7 cellular contexts compared by ENCODE assay signal in the genomic region with DNA sequence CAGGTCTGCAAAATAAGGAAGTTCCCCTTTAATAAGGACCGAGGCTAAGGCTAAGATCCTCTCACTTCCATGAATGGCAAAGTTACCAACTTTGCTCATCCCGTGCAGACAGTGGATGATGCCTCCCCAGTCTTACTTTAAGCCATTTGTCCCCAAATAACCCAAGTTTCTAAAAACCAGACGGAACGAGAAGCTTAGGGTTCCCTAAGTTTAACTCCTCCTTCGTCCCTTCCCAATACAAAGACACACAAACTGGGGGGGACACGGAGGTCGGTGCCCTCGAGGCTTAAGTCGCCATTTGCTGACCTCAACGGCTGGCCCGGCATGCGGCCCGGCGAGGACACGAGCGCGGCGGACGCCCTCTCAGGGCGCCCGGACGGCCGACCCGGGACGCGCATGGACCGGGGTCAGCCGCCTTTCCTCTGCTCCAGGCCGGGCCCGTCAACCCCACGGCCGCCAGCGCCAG. TPM values are rescaled to one million over a fixed set of nuclear protein-coding genes. Genes with fewer than 3 reads are reported as not detected.
DNase-seq lines count a peak whose midpoint lies in the region; ATAC-seq, FAIRE-seq and TF ChIP-seq lines count a peak whose summit lies in the region.

No MANE protein-coding gene starts in this region.

- peaks cover 4% of the 10 kb centered on the region for H3K36me3 Mint-ChIP-seq in stimulated activated naive CD8-positive, alpha-beta T cell treated with anti-CD3 and anti-CD28 coated beads, Interleukin-15, Interleukin-2, amounts not matched to agents 100 ng/mL and 50 ng/mL, for 24 hours (ENCODE audit: low read depth)

- H3K4me1 ChIP-seq in ES-I3 (ENCODE audit: insufficient read depth, low read length) (0 out of 2 replicates have a peak, but pooled peaks cover 4% of the 10 kb centered on the region), colonic mucosa (no peaks in the 10 kb centered on the region)

- peak overlapping the region; percentile 92 for H3K4me3 Mint-ChIP-seq in stimulated activated naive CD8-positive, alpha-beta T cell treated with anti-CD3 and anti-CD28 coated beads, Interleukin-15, Interleukin-2, amounts not matched to agents 100 ng/mL and 50 ng/mL, for 24 hours

- FAIRE-seq in HTR-8/SVneo (lab: Jason Lieb, UNC) = no peak

- H3K9ac ChIP-seq in ES-I3 (ENCODE audit: low read depth, low read length) (peak overlapping the region; percentile 100), colonic mucosa (ENCODE audit: low read depth in 2 of 2, low read length in 2 of 2) (peak overlapping the region; percentile 76 to 92)

- DNase-seq in HTR-8/SVneo (ENCODE audit: insufficient read length, low spot score) (peak; percentile 23), SKM-1 treated with dmso at 0.1 percent for 144 hours (lab: John Stamatoyannopoulos, UW; ENCODE audit: unreplicated experiment) (peak; percentile 65), colonic mucosa (peak; percentile 39), left lobe of liver (ENCODE audit: low spot score) (peak; percentile 65)

- no peaks in the 10 kb centered on the region for H3K27me3 ChIP-seq in colonic mucosa

- no peaks in the 10 kb centered on the region for H3K36me3 ChIP-seq in ES-I3 (ENCODE audit: insufficient read depth, low read length)
- H3K36me3 ChIP-seq in colonic mucosa = no peaks in the 10 kb centered on the region

- H3K4me1 Mint-ChIP-seq in stimulated activated naive CD8-positive, alpha-beta T cell treated with anti-CD3 and anti-CD28 coated beads, Interleukin-15, Interleukin-2, amounts not matched to agents 100 ng/mL and 50 ng/mL, for 24 hours (ENCODE audit: low read depth) = peaks cover 65% of the 10 kb centered on the region

- TF ChIP-seq CTCF in colonic mucosa (IDR thresholded peaks at IDR 0.05) = no peak

- no peaks in the 10 kb centered on the region for H3K9me3 Mint-ChIP-seq in stimulated activated naive CD8-positive, alpha-beta T cell treated with anti-CD3 and anti-CD28 coated beads, Interleukin-15, Interleukin-2, amounts not matched to agents 100 ng/mL and 50 ng/mL, for 24 hours

- peak overlapping the region; percentile 78 for H3K27ac ChIP-seq in colonic mucosa

- ATAC-seq in GM21529 (IDR thresholded peaks at IDR 0.05; ENCODE audit: unreplicated experiment) (peak; percentile 22), left lobe of liver (peak; percentile 6)

- H3K27ac Mint-ChIP-seq in stimulated activated naive CD8-positive, alpha-beta T cell treated with anti-CD3 and anti-CD28 coated beads, Interleukin-15, Interleukin-2, amounts not matched to agents 100 ng/mL and 50 ng/mL, for 24 hours = peak overlapping the region; percentile 51

- H3K9me3 ChIP-seq in ES-I3 (ENCODE audit: control insufficient read depth, insufficient read depth, low read length) (no peaks in the 10 kb centered on the region), colonic mucosa (no peaks in the 10 kb centered on the region)

- intact Hi-C loops in colonic mucosa (cut with DNase I) = no loop called here

- H3K27me3 Mint-ChIP-seq in stimulated activated naive CD8-positive, alpha-beta T cell treated with anti-CD3 and anti-CD28 coated beads, Interleukin-15, Interleukin-2, amounts not matched to agents 100 ng/mL and 50 ng/mL, for 24 hours = no peaks in the 10 kb centered on the region

- H3K4me3 ChIP-seq in colonic mucosa = peak overlapping the region; percentile 66

RNA-seq across cellular contexts. Expression of gene FBXO30, which starts 0.5 kb away (rescaled TPM):
- total RNA-seq in colonic mucosa (1 to 10 TPM; 5.4 to 9.0 TPM), left lobe of liver (2.5 TPM)

Comparison
In these comparisons a context has a peak if more than half of its experiments do, and no peak if none do; other contexts are left out.
1. Peak in every context shown above with its lines: DNase-seq, ATAC-seq, H3K4me3 ChIP-seq and H3K27ac ChIP-seq.